23 cellular contexts compared by ENCODE assay signal in the genomic region with DNA sequence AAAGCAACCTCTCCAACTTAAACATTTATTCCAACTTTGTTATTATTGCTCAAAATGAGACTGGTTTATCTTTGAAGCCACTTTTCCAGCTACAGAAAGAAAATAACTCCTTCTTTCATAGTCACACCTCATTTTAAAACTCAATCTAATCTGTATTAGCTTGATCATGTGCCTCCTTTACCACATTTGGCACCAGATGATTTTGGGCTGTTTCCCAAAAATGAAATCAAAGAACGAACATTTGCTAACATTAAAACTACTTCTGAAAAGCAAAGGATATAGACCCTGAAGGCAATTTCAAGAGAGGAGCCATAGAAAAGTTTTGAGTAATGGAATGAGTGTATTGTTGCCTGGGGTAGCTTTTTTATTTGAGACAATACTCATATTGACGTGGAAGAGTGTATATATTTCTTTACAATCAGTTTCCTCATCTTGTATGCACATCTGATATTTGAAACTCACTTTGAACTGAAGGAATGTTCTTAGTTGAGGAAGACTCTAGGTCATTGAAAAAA.
A peak's percentile ranks its signal among the peaks of the same experiment; 100 is the strongest.
DNase-seq lines count a peak whose midpoint lies in the region; ATAC-seq and TF ChIP-seq lines count a peak whose summit lies in the region.
"Had no signal": no experiment of that assay in that cellular context is flagged by ENCODE, and none has a peak within 500 bp of the region (broad histone marks: within the 10 kb centered on the region; RNA-seq: fewer than 3 reads in every experiment).

No MANE protein-coding gene starts in this region.

- H3K4me1 Mint-ChIP-seq in chondrocyte (ENCODE audit: low read depth) (peaks cover 47% of the 10 kb centered on the region), neural progenitor cell (peaks cover 27% of the 10 kb centered on the region)

- H2AFZ ChIP-seq in OCI-LY3 (ENCODE audit: low read depth, low read length) = peak overlapping the region; percentile 58
- no peak overlapping the region for H2AFZ ChIP-seq in neural progenitor cell (replicated peaks)

- TF ChIP-seq CTCF in OCI-LY3 (IDR thresholded peaks at IDR 0.05; ENCODE audit: low read depth, low read length) (no peak), chondrocyte (IDR thresholded peaks at IDR 0.05) (no peak), neural progenitor cell (IDR thresholded peaks at IDR 0.05) (no peak)

- H3K36me3 ChIP-seq in OCI-LY3 (replicated peaks; ENCODE audit: low read depth, low read length) (no peaks in the 10 kb centered on the region), neural progenitor cell (no peaks in the 10 kb centered on the region)
- H3K36me3 ChIP-seq: suprapubic skin had no signal

- H3K27me3 ChIP-seq in OCI-LY3 (ENCODE audit: low read depth, low read length) = no peaks in the 10 kb centered on the region
- no peaks in the 10 kb centered on the region for H3K27me3 ChIP-seq in neural progenitor cell
- H3K27me3 ChIP-seq: suprapubic skin had no signal

- peaks cover 92% of the 10 kb centered on the region for H3K4me1 ChIP-seq in OCI-LY3 (ENCODE audit: low read length)
- H3K4me1 ChIP-seq in neural progenitor cell = peaks cover 29% of the 10 kb centered on the region

- H3K9me3 Mint-ChIP-seq in chondrocyte (ENCODE audit: low read depth) = peaks cover 5% of the 10 kb centered on the region
- peaks cover 4% of the 10 kb centered on the region for H3K9me3 Mint-ChIP-seq in neural progenitor cell
- H3K9me3 Mint-ChIP-seq: activated naive CD4-positive, alpha-beta T cell treated with anti-CD3 and anti-CD28 coated beads, Interleukin-2, amount 10 ng/mL, durations not matched to agents 7 days and 5 days; CD4-positive, alpha-beta memory T cell; endodermal cell; T-helper 1 cell treated with Interleukin-12 subunit alpha and Interleukin-12 subunit beta and Interleukin-4 antibody, amounts not matched to agents 30 μg/mL and 1 μg/mL, for 36 hours; WTC11 had no signal

- H3K9me3 ChIP-seq in OCI-LY3 (ENCODE audit: insufficient read depth, low read length) (no peaks in the 10 kb centered on the region), neural progenitor cell (ENCODE audit: low read depth) (no peaks in the 10 kb centered on the region)
- H3K9me3 ChIP-seq: suprapubic skin had no signal

- H4K20me1 ChIP-seq in OCI-LY3 (ENCODE audit: insufficient read depth, low read length) (no peaks in the 10 kb centered on the region), neural progenitor cell (ENCODE audit: low read depth) (no peaks in the 10 kb centered on the region)

- H3K4me3 ChIP-seq in OCI-LY3 (ENCODE audit: low read length) (no peak overlapping the region), neural progenitor cell (no peak overlapping the region)
- H3K4me3 ChIP-seq: coronary artery, GM12878, suprapubic skin had no signal

- peak overlapping the region; percentile 98 for H3K27ac ChIP-seq in OCI-LY3 (ENCODE audit: low read length)
- H3K27ac ChIP-seq in neural progenitor cell = peak overlapping the region; percentile 76
- H3K27ac ChIP-seq: suprapubic skin had no signal

- H3K79me2 ChIP-seq in OCI-LY3 (ENCODE audit: low read length) = peaks cover 15% of the 10 kb centered on the region
- H3K79me2 ChIP-seq in neural progenitor cell (ENCODE audit: low read depth) = no peaks in the 10 kb centered on the region

- H3K27ac Mint-ChIP-seq in chondrocyte (ENCODE audit: unreplicated experiment) (peak overlapping the region; percentile 53), neural progenitor cell (no peak overlapping the region)
- H3K27ac Mint-ChIP-seq: activated CD8-positive, alpha-beta T cell treated with anti-CD3 and anti-CD28 coated beads for 36 hours; activated naive CD4-positive, alpha-beta T cell treated with anti-CD3 and anti-CD28 coated beads, Interleukin-2, amount 10 ng/mL, durations not matched to agents 7 days and 5 days; endodermal cell; T-helper 1 cell treated with Interleukin-12 subunit alpha and Interleukin-12 subunit beta and Interleukin-4 antibody, amounts not matched to agents 30 μg/mL and 1 μg/mL, for 36 hours; WTC11 had no signal

- peaks cover 15% of the 10 kb centered on the region for H3F3A ChIP-seq in neural progenitor cell (ENCODE audit: low read depth)

- ATAC-seq in GM19328 (IDR thresholded peaks at IDR 0.05; ENCODE audit: unreplicated experiment) = no peak
- ATAC-seq in activated CD4-positive, CD25-positive, alpha-beta regulatory T cell treated with anti-CD3 and anti-CD28 coated beads, Interleukin-2, amount 50 U/mL, for 24 hours = no peak
- ATAC-seq: activated CD8-positive, alpha-beta T cell treated with anti-CD3 and anti-CD28 coated beads for 36 hours; GM12878; WTC11 had no signal

- H3K4me3 Mint-ChIP-seq in chondrocyte (ENCODE audit: unreplicated experiment) (no peak overlapping the region), neural progenitor cell (no peak overlapping the region)
- H3K4me3 Mint-ChIP-seq: activated CD8-positive, alpha-beta T cell treated with anti-CD3 and anti-CD28 coated beads for 36 hours; activated naive CD4-positive, alpha-beta T cell treated with anti-CD3 and anti-CD28 coated beads, Interleukin-2, amount 10 ng/mL, durations not matched to agents 7 days and 5 days; CD4-positive, alpha-beta memory T cell; endodermal cell; T-helper 1 cell treated with Interleukin-12 subunit alpha and Interleukin-12 subunit beta and Interleukin-4 antibody, amounts not matched to agents 30 μg/mL and 1 μg/mL, for 36 hours; WTC11 had no signal

- H3K36me3 Mint-ChIP-seq in chondrocyte (ENCODE audit: low read depth) (no peaks in the 10 kb centered on the region), neural progenitor cell (no peaks in the 10 kb centered on the region)
- H3K36me3 Mint-ChIP-seq: activated naive CD4-positive, alpha-beta T cell treated with anti-CD3 and anti-CD28 coated beads, Interleukin-2, amount 10 ng/mL, durations not matched to agents 7 days and 5 days; CD4-positive, alpha-beta memory T cell; WTC11 had no signal

- peak overlapping the region; percentile 77 for H3K9ac ChIP-seq in OCI-LY3 (ENCODE audit: low read length)
- H3K9ac ChIP-seq in neural progenitor cell = no peak overlapping the region

- H3K27me3 Mint-ChIP-seq in chondrocyte (ENCODE audit: low read depth) = no peaks in the 10 kb centered on the region
- H3K27me3 Mint-ChIP-seq in neural progenitor cell (ENCODE audit: insufficient read depth, low read depth) = no peaks in the 10 kb centered on the region
- H3K27me3 Mint-ChIP-seq: activated CD8-positive, alpha-beta T cell treated with anti-CD3 and anti-CD28 coated beads for 36 hours; activated naive CD4-positive, alpha-beta T cell treated with anti-CD3 and anti-CD28 coated beads, Interleukin-2, amount 10 ng/mL, durations not matched to agents 7 days and 5 days; CD4-positive, alpha-beta memory T cell had no signal

- H3K4me2 ChIP-seq in OCI-LY3 (ENCODE audit: low read length) = peak overlapping the region; percentile 48
- H3K4me2 ChIP-seq in neural progenitor cell = peak overlapping the region; percentile 36

- DNase-seq in COLO829 (ENCODE audit: low spot score) (peak; percentile 81), chondrocyte (ENCODE audit: low spot score) (no peak), neural progenitor cell (ENCODE audit: low spot score) (no peak), superior temporal gyrus (ENCODE audit: extremely low spot score) (no peak), NCI-H187 (lab: John Stamatoyannopoulos, UW) (no peak)
- DNase-seq: activated CD8-positive, alpha-beta T cell treated with anti-CD3 and anti-CD28 coated beads for 36 hours; activated naive CD4-positive, alpha-beta T cell treated with anti-CD3 and anti-CD28 coated beads, Interleukin-2, amount 10 ng/mL, durations not matched to agents 7 days and 5 days; CD4-positive, alpha-beta memory T cell; DMS53; endodermal cell; hippocampal formation; MM.1S; NCI-H1436; NCI-H524; nucleus accumbens had no signal
